In genomic region chr10:133377818-133378250, GRCh38 we compare ENCODE assay signal across 1 cellular context.
TF ChIP-seq lines count a peak whose summit lies in the region.

No MANE protein-coding gene starts in this region.

TF ChIP-seq in endothelial cell of umbilical vein, 7 proteins besides CTCF, POLR2A, EP300 and RAD21 (continued from another document):
- TF ChIP-seq, protein P1, sequence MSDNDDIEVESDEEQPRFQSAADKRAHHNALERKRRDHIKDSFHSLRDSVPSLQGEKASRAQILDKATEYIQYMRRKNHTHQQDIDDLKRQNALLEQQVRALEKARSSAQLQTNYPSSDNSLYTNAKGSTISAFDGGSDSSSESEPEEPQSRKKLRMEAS (IDR thresholded peaks at IDR 0.05; ENCODE audit: insufficient read depth, insufficient read length): no peak
